17 cellular contexts compared by ENCODE assay signal in genomic region chr19:5250127-5250659, GRCh38.
DNase-seq lines count a peak whose midpoint lies in the region; ATAC-seq, FAIRE-seq and TF ChIP-seq lines count a peak whose summit lies in the region.
"Had no signal": no experiment of that assay in that cellular context is flagged by ENCODE, and none has a peak within 500 bp of the region (broad histone marks: within the 10 kb centered on the region; RNA-seq: fewer than 3 reads in every experiment).

No MANE protein-coding gene starts in this region.

- no peak overlapping the region for H2AFZ ChIP-seq in HepG2 (ENCODE audit: low read length)

- WGBS in HepG2 (ENCODE audit: low lambda C conversion rate) = 96% methylated on average over 22 of the region's 23 CpGs

- no peak for TF ChIP-seq EP300 in HepG2 (IDR thresholded peaks at IDR 0.05; ENCODE audit: low read depth in 2 of 2, low read length in 2 of 2)
- TF ChIP-seq EP300 in HepG2 (CRISPR knock-in tag; IDR thresholded peaks at IDR 0.05; ENCODE audit: borderline replicate concordance) = no peak

- H3K27ac ChIP-seq in HepG2 (ENCODE audit: extremely low read length, insufficient read depth, low read length) (no peak overlapping the region), thoracic aorta (no peak overlapping the region)
- H3K27ac ChIP-seq: SJCRH30 had no signal

- TF ChIP-seq CTCF in HepG2 (CRISPR knock-in tag; IDR thresholded peaks at IDR 0.05) = no peak
- no peak for TF ChIP-seq CTCF in thoracic aorta (IDR thresholded peaks at IDR 0.05)

- no peaks in the 10 kb centered on the region for H3K79me2 ChIP-seq in HepG2 (ENCODE audit: insufficient read depth, low read length)

- H3K27me3 ChIP-seq in HepG2 (ENCODE audit: control insufficient read depth in 1 of 2, insufficient read depth in 2 of 2, low read length in 2 of 2) (no peaks in the 10 kb centered on the region), thoracic aorta (replicated peaks; ENCODE audit: insufficient read depth) (no peaks in the 10 kb centered on the region)
- H3K27me3 ChIP-seq: SJCRH30 had no signal

- H3K9me3 ChIP-seq in HepG2 (ENCODE audit: low read length) (peaks cover 8% of the 10 kb centered on the region), thoracic aorta (peaks cover 4% of the 10 kb centered on the region)
- H3K9me3 ChIP-seq: SJCRH30 had no signal

- CTCF ChIA-PET in HepG2 (lab: Yijun Ruan, JAX; ENCODE audit: low intra/inter-chr PET ratio, low total read pairs) = no interaction called here

- BruUV-seq in HepG2 (replicated peaks; lab: Mats Ljungman, UMichigan) = no TSS peak

- no peak overlapping the region for H3K4me3 ChIP-seq in HepG2 (replicated peaks in 1 of 3; ENCODE audit: insufficient read depth in 1 of 3, low read depth in 2 of 3, low read length in 3 of 3)
- H3K4me3 ChIP-seq in thoracic aorta = peak overlapping the region; percentile 53
- H3K4me3 ChIP-seq: SJCRH30 had no signal

- peak; percentile 74 for DNase-seq in NCI-H1092 treated with DMSO at 0.1 percent for 48 hours (lab: John Stamatoyannopoulos, UW)
- peak; percentile 45 for DNase-seq in cerebellar cortex (ENCODE audit: low spot score)
- no peak for DNase-seq in HepG2 (ENCODE audit: low spot score)
- DNase-seq in thoracic aorta (ENCODE audit: low spot score) = peak; percentile 53
- no peak for DNase-seq in DMS114 treated with DMSO at 0.1 percent for 48 hours (lab: John Stamatoyannopoulos, UW; ENCODE audit: unreplicated experiment)
- DNase-seq in retina = no peak
- DNase-seq: activated CD4-positive, alpha-beta T cell treated with anti-CD3 and anti-CD28 coated beads for 4 hours; central memory CD4-positive, alpha-beta T cell; mesenchymal stem cell; NCI-H1105 treated with DMSO at 0.1 percent for 48 hours; NCI-H2227 treated with DMSO at 0.1 percent for 48 hours; SJCRH30; small intestine; stimulated activated naive CD8-positive, alpha-beta T cell treated with anti-CD3 and anti-CD28 coated beads, Interleukin-15, Interleukin-2, amounts not matched to agents 100 U/mL and 50 U/mL, for 24 hours; T-helper 9 cell had no signal

- intact Hi-C loops in HepG2 (cut with micrococcal nuclease; ENCODE audit: unreplicated experiment) = no loop called here

- peaks cover 13% of the 10 kb centered on the region for H3K4me1 ChIP-seq in HepG2 (ENCODE audit: insufficient read depth, low read length)
- peaks cover 5 to 17% of the 10 kb centered on the region in 2 donors for H3K4me1 ChIP-seq in thoracic aorta (ENCODE audit: control insufficient read depth in 1 of 2, low read depth in 2 of 2)
- H3K4me1 ChIP-seq: SJCRH30 had no signal

- no peak for TF ChIP-seq RAD21 in HepG2 (CRISPR knock-in tag; IDR thresholded peaks at IDR 0.05)

- peaks cover 5 to 12% of the 10 kb centered on the region in 2 experiments; a peak in 3 of 5 replicates for H3K36me3 ChIP-seq in HepG2 (replicated peaks in 1 of 2; ENCODE audit: control insufficient read depth in 1 of 2, insufficient read depth in 2 of 2, low read length in 2 of 2)
- peaks cover 7% of the 10 kb centered on the region for H3K36me3 ChIP-seq in thoracic aorta
- H3K36me3 ChIP-seq: SJCRH30 had no signal

- H4K20me1 ChIP-seq in HepG2 (ENCODE audit: insufficient read depth, low read length) = 0 out of 2 replicates have a peak, but pooled peaks cover 3% of the 10 kb centered on the region

- ATAC-seq in HepG2 (no peak), thoracic aorta (ENCODE audit: insufficient number of reproducible peaks, low FRiP score, low read depth) (no peak), HG02571 (IDR thresholded peaks at IDR 0.05; ENCODE audit: unreplicated experiment) (no peak)
- ATAC-seq: stimulated activated naive CD8-positive, alpha-beta T cell treated with anti-CD3 and anti-CD28 coated beads, Interleukin-15, Interleukin-2, amounts not matched to agents 100 U/mL and 50 U/mL, for 24 hours had no signal

- in situ Hi-C loops in HepG2 (cut with HindIII; ENCODE audit: extremely low pct_ligation_motif_present, low pct_unique_long_range_greater_than_20kb) = no loop called here

- H3K9ac ChIP-seq in HepG2 (ENCODE audit: insufficient read depth, low read depth, low read length) = no peak overlapping the region

- POLR2A ChIA-PET in HepG2 (lab: Yijun Ruan, JAX) = no interaction called here

- TF ChIP-seq POLR2A in HepG2 (IDR thresholded peaks at IDR 0.05; ENCODE audit: insufficient read depth in 1 of 2, low read depth in 2 of 2, low read length in 2 of 2) = no peak

- H3K4me2 ChIP-seq in HepG2 (ENCODE audit: low read depth, low read length) = no peak overlapping the region

- FAIRE-seq in HepG2 (lab: Jason Lieb, UNC) = no peak
- FAIRE-seq: endometrium, small intestine had no signal

TF ChIP-seq in HepG2, 621 proteins besides CTCF, POLR2A, EP300 and RAD21:
- TF ChIP-seq TAF15 (IDR thresholded peaks at IDR 0.05; ENCODE audit: low read depth, low read length, poor library complexity, severe bottlenecking) = no peak
- no peak for TF ChIP-seq TFDP2 (CRISPR knock-in tag; IDR thresholded peaks at IDR 0.05)
- TF ChIP-seq ZBTB3 (CRISPR knock-in tag; IDR thresholded peaks at IDR 0.05; ENCODE audit: borderline replicate concordance, low read depth) = no peak
- no peak for TF ChIP-seq ZNF713 (CRISPR knock-in tag; IDR thresholded peaks at IDR 0.05)
- 0 out of 2 replicates have a peak, but pooled peaks have one; percentile 59 for TF ChIP-seq HNRNPL (IDR thresholded peaks at IDR 0.05; ENCODE audit: low read depth, low read length)
- no peak for TF ChIP-seq MTF1 (CRISPR knock-in tag; IDR thresholded peaks at IDR 0.05)
- TF ChIP-seq GLI4 (CRISPR knock-in tag; IDR thresholded peaks at IDR 0.05; ENCODE audit: borderline replicate concordance) = no peak

Comparison
In these comparisons a context has a peak if more than half of its experiments do, and no peak if none do; other contexts are left out.
1. DNase-seq: peak in NCI-H1092 treated with DMSO at 0.1 percent for 48 hours (single experiment), cerebellar cortex (single experiment) and thoracic aorta (single experiment); none in HepG2 (single experiment), DMS114 treated with DMSO at 0.1 percent for 48 hours (single experiment) and retina (single experiment).